8 cellular contexts compared by ENCODE assay signal in genomic region chr11:128469220-128469619, GRCh38.
DNase-seq lines count a peak whose midpoint lies in the region; ATAC-seq, FAIRE-seq and TF ChIP-seq lines count a peak whose summit lies in the region.

No MANE protein-coding gene starts in this region.

- peak overlapping the region; percentile 91 for H3K4me3 Mint-ChIP-seq in activated naive CD8-positive, alpha-beta T cell

- H3K27ac ChIP-seq in C4-2B (peak overlapping the region; percentile 43; the same call in 1 of the 2 replicates), WERI-Rb-1 (no peak overlapping the region), small intestine (ENCODE audit: low read depth in 1 of 2, low read length in 1 of 2) (peak overlapping the region in 1 of 2 donors; percentile 69)

- no peaks in the 10 kb centered on the region for H3K27me3 ChIP-seq in WERI-Rb-1 (ENCODE audit: insufficient read depth, low read depth, severe bottlenecking)
- no peaks in the 10 kb centered on the region for H3K27me3 ChIP-seq in small intestine (ENCODE audit: control insufficient read depth in 2 of 2, insufficient read depth in 2 of 2, low read length in 2 of 2)

- peak; percentile 55 for ATAC-seq in GM18909 (IDR thresholded peaks at IDR 0.05; ENCODE audit: poor library complexity, unreplicated experiment)
- peak; percentile 55 for ATAC-seq in HG03064 (IDR thresholded peaks at IDR 0.05; ENCODE audit: low read depth, unreplicated experiment)

- H3K9me3 ChIP-seq in WERI-Rb-1 (ENCODE audit: severe bottlenecking): no peaks in the 10 kb centered on the region
- no peaks in the 10 kb centered on the region for H3K9me3 ChIP-seq in small intestine (ENCODE audit: control insufficient read depth, low read depth)

- H3K27ac Mint-ChIP-seq in activated naive CD8-positive, alpha-beta T cell: peak overlapping the region; percentile 100

- WGBS in small intestine, 3 donors: 55 to 60% (median 55%) methylated on average over 4 of the region's 4 CpGs

- no peak overlapping the region for H3K4me3 ChIP-seq in WERI-Rb-1 (ENCODE audit: low read depth, low read length)
- H3K4me3 ChIP-seq in small intestine (ENCODE audit: low read depth in 1 of 2, low read length in 2 of 2): no peak overlapping the region

- no peaks in the 10 kb centered on the region for H3K27me3 Mint-ChIP-seq in activated naive CD8-positive, alpha-beta T cell

- TF ChIP-seq CTCF in C4-2B (conservative IDR thresholded peaks at IDR 0.05) (no peak), WERI-Rb-1 (IDR thresholded peaks at IDR 0.05; ENCODE audit: low read depth, low read length) (no peak)

- peaks cover 100% of the 10 kb centered on the region for H3K4me1 Mint-ChIP-seq in activated naive CD8-positive, alpha-beta T cell (ENCODE audit: low read depth)

- H3K9me3 Mint-ChIP-seq in activated naive CD8-positive, alpha-beta T cell (ENCODE audit: low read depth): no peaks in the 10 kb centered on the region

- DNase-seq in WERI-Rb-1: no peak
- no peak for DNase-seq in NCI-H1930 (lab: John Stamatoyannopoulos, UW)
- DNase-seq in small intestine: no peak
- no peak for DNase-seq in T-helper 9 cell

- H3K36me3 ChIP-seq in WERI-Rb-1 (no peaks in the 10 kb centered on the region), small intestine (ENCODE audit: control insufficient read depth in 2 of 2, insufficient read depth in 2 of 2, low read length in 2 of 2) (peaks cover 0 to 10% of the 10 kb centered on the region in 2 donors)

- FAIRE-seq in small intestine (lab: Jason Lieb, UNC): no peak

- peaks cover 34% of the 10 kb centered on the region for H3K36me3 Mint-ChIP-seq in activated naive CD8-positive, alpha-beta T cell

- H3K4me1 ChIP-seq in small intestine (ENCODE audit: control insufficient read depth in 2 of 2, insufficient read depth in 1 of 2, low read depth in 1 of 2, low read length in 1 of 2): peaks cover 14 to 43% of the 10 kb centered on the region in 2 donors
